ENCODE assay signal across 9 cellular contexts in genomic region chr2:26172866-26173595, GRCh38. TPM values are rescaled to one million over a fixed set of nuclear protein-coding genes. Genes with fewer than 3 reads are reported as not detected.
DNase-seq lines count a peak whose midpoint lies in the region; ATAC-seq and TF ChIP-seq lines count a peak whose summit lies in the region.
"Had no signal": no experiment of that assay in that cellular context is flagged by ENCODE, and none has a peak within 500 bp of the region (broad histone marks: within the 10 kb centered on the region; RNA-seq: fewer than 3 reads in every experiment).

Gene GAREM2 (plus strand): TSS chr2:26173088. CDS start chr2:26173221, 133 bp downstream.

- no peaks in the 10 kb centered on the region for H3K36me3 ChIP-seq in ectodermal cell (ENCODE audit: control insufficient read depth, insufficient read depth, low read length)

- intact Hi-C loops in CD4-positive, alpha-beta T cell (cut with DNase I, micrococcal nuclease), result loop anchor here in 1 of 2 experiments (5.0 kb wide), 1 partner anchor 154 kb away; no protein-coding TSS in a partner anchor

- H3K27me3 ChIP-seq in CD4-positive, alpha-beta T cell (ENCODE audit: control insufficient read depth, insufficient read depth, low read length), result peaks cover 44% of the 10 kb centered on the region
- peaks cover 15% of the 10 kb centered on the region for H3K27me3 ChIP-seq in ectodermal cell (ENCODE audit: control insufficient read depth, insufficient read depth, low read length, poor library complexity, severe bottlenecking)

- H3K4me1 Mint-ChIP-seq in CD4-positive, alpha-beta T cell (ENCODE audit: low read depth), result peaks cover 15% of the 10 kb centered on the region
- peaks cover 15% of the 10 kb centered on the region for H3K4me1 Mint-ChIP-seq in nephron

- no peak for TF ChIP-seq CTCF in CD4-positive, alpha-beta T cell (IDR thresholded peaks at IDR 0.05)
- no peak for TF ChIP-seq CTCF in nephron (IDR thresholded peaks at IDR 0.05; ENCODE audit: unreplicated experiment in 3 of 3)

- 0 to 1% methylated on average over 79 to 80 of the region's 91 CpGs for WGBS in ectodermal cell, 2 experiments

- H3K9me3 Mint-ChIP-seq in CD4-positive, alpha-beta T cell, result no peaks in the 10 kb centered on the region
- no peaks in the 10 kb centered on the region for H3K9me3 Mint-ChIP-seq in nephron

- no peak for TF ChIP-seq RAD21 in Ishikawa (IDR thresholded peaks at IDR 0.05; ENCODE audit: low read depth)

- no peak for ATAC-seq in CD4-positive, alpha-beta T cell (ENCODE audit: poor library complexity)
- no peak for ATAC-seq in HG03095 (IDR thresholded peaks at IDR 0.05; ENCODE audit: unreplicated experiment)
- no peak for ATAC-seq in HG03196 (IDR thresholded peaks at IDR 0.05; ENCODE audit: unreplicated experiment)
- no peak for ATAC-seq in GM21723 (IDR thresholded peaks at IDR 0.05; ENCODE audit: unreplicated experiment)
- no peak for ATAC-seq in GM18907 (IDR thresholded peaks at IDR 0.05; ENCODE audit: unreplicated experiment)

- H3K9me3 ChIP-seq in CD4-positive, alpha-beta T cell (ENCODE audit: control insufficient read depth, low read length), result no peaks in the 10 kb centered on the region
- H3K9me3 ChIP-seq in ectodermal cell (ENCODE audit: control insufficient read depth, low read length), result no peaks in the 10 kb centered on the region

- H3K4me3 ChIP-seq in ectodermal cell (ENCODE audit: insufficient read depth, low read depth, low read length), result peak within 1 kb of the TSS; percentile 66

- no peak within 1 kb of the TSS for H3K27ac Mint-ChIP-seq in CD4-positive, alpha-beta T cell
- H3K27ac Mint-ChIP-seq in nephron, result peak within 1 kb of the TSS in 1 of 3 experiments; percentile 85

- H3K4me3 Mint-ChIP-seq in CD4-positive, alpha-beta T cell, result peak within 1 kb of the TSS; percentile 91
- peak within 1 kb of the TSS; percentile 85 to 90 (median 89) for H3K4me3 Mint-ChIP-seq in nephron

- no peaks in the 10 kb centered on the region for H3K36me3 Mint-ChIP-seq in CD4-positive, alpha-beta T cell (ENCODE audit: low read depth)
- H3K36me3 Mint-ChIP-seq in nephron (ENCODE audit: low read depth), result no peaks in the 10 kb centered on the region

- H3K27ac ChIP-seq in CD4-positive, alpha-beta T cell (ENCODE audit: low read depth, low read length), result no peak within 1 kb of the TSS
- H3K27ac ChIP-seq in ectodermal cell (ENCODE audit: insufficient read depth, low read depth, low read length, poor library complexity, severe bottlenecking), result no peak within 1 kb of the TSS
- H3K27ac ChIP-seq: KMS-11 had no signal

- H3K4me1 ChIP-seq in ectodermal cell (ENCODE audit: control insufficient read depth, insufficient read depth, low read length), result peaks cover 17% of the 10 kb centered on the region

- peaks cover 42% of the 10 kb centered on the region for H3K27me3 Mint-ChIP-seq in CD4-positive, alpha-beta T cell
- peaks cover 27% of the 10 kb centered on the region for H3K27me3 Mint-ChIP-seq in nephron (ENCODE audit: low read depth)

- no peak for DNase-seq in CD4-positive, alpha-beta T cell

- TF ChIP-seq EP300 in Ishikawa (IDR thresholded peaks at IDR 0.05; ENCODE audit: borderline replicate concordance), result no peak

- CTCF ChIA-PET in CD4-positive, alpha-beta T cell (lab: Charles Lee), result interaction anchor here (1.3 to 1.6 kb wide), 2 partner anchors 12 kb away, joined by 3 to 4 read pairs; no protein-coding TSS in a partner anchor

- POLR2A ChIA-PET in CD4-positive, alpha-beta T cell (lab: Charles Lee), result interaction anchor here (2.5 kb wide), 1 partner anchor 11 kb away, joined by 10 read pairs; no protein-coding TSS in a partner anchor

TF ChIP-seq in Ishikawa, 13 proteins besides CTCF, POLR2A, EP300 and RAD21:
- TF ChIP-seq TAF1 (IDR thresholded peaks at IDR 0.05; ENCODE audit: low read depth), result no peak
- TF ChIP-seq USF1 (IDR thresholded peaks at IDR 0.05), result peak; percentile 69
- no peak for TF ChIP-seq ZBTB7A (IDR thresholded peaks at IDR 0.05; ENCODE audit: low read depth)
- no peak for TF ChIP-seq YY1 (IDR thresholded peaks at IDR 0.05; ENCODE audit: low read depth)
TF ChIP-seq in Ishikawa: peak in this region for 1.

RNA-seq across cellular contexts. Expression of gene GAREM2, which starts in this region (rescaled TPM):
- total RNA-seq in CD4-positive, alpha-beta T cell, result 1 to 10 TPM; 4.3 to 7.3 TPM
- 15.3 TPM for polyA plus RNA-seq in ectodermal cell (2013, experiment 1 of 4)
- polyA plus RNA-seq in ectodermal cell (2013, experiment 2 of 4), result 19.4 TPM
- 17.4 TPM for polyA plus RNA-seq in ectodermal cell (2013, experiment 3 of 4)
- polyA plus RNA-seq in ectodermal cell (2013, experiment 4 of 4), result 19.5 TPM
